In genomic region chr12:12216349-12217017, GRCh38 we compare ENCODE assay signal across 1 cellular context.
TF ChIP-seq lines count a peak whose summit lies in the region.

No MANE protein-coding gene starts in this region.

TF ChIP-seq in HepG2, 621 proteins besides CTCF, POLR2A, EP300 and RAD21 (continued from another document):
- TF ChIP-seq MXI1 (IDR thresholded peaks at IDR 0.05; ENCODE audit: borderline replicate concordance, low read depth, low read length) (no peak), FIP1L1 (IDR thresholded peaks at IDR 0.05; ENCODE audit: borderline replicate concordance, insufficient read depth, low read depth, low read length) (no peak), FOXA3 (CRISPR knock-in tag; IDR thresholded peaks at IDR 0.05) (peak; percentile 69), FOXA1 (IDR thresholded peaks at IDR 0.05) (no peak), FOXA1 (CRISPR knock-in tag; IDR thresholded peaks at IDR 0.05) (peak; percentile 55), SOX5 (CRISPR knock-in tag; IDR thresholded peaks at IDR 0.05; ENCODE audit: borderline replicate concordance) (peak; percentile 50; the same call in 1 of the 2 replicates), ZNF260 (CRISPR knock-in tag; IDR thresholded peaks at IDR 0.05; ENCODE audit: borderline replicate concordance, low read depth) (no peak), ZNF878 (CRISPR knock-in tag; IDR thresholded peaks at IDR 0.05) (no peak), NCOA2 (CRISPR knock-in tag; IDR thresholded peaks at IDR 0.05) (peak; percentile 44; the same call in 1 of the 2 replicates), ZFP36 (IDR thresholded peaks at IDR 0.05; ENCODE audit: borderline replicate concordance, low read depth, low read length, partially characterized antibody) (no peak), SOX13 (IDR thresholded peaks at IDR 0.05) (no peak), SOX13 (CRISPR knock-in tag; conservative IDR thresholded peaks at IDR 0.05 in 1 of 2, IDR thresholded peaks at IDR 0.05 in 1 of 2) (0 out of 4 replicates have a peak, but pooled peaks of 1 of the 2 experiments have one; percentile 45), SAP130 (CRISPR knock-in tag; IDR thresholded peaks at IDR 0.05; ENCODE audit: low read depth) (peak; percentile 61), ETV5 (CRISPR knock-in tag; IDR thresholded peaks at IDR 0.05; ENCODE audit: borderline replicate concordance) (no peak), KMT2B (CRISPR knock-in tag; IDR thresholded peaks at IDR 0.05) (no peak), MAFK (conservative IDR thresholded peaks at IDR 0.05 in 1 of 2, IDR thresholded peaks at IDR 0.05 in 1 of 2; ENCODE audit: low read length in 2 of 2) (peak; percentile 56 to 58; a peak in 3 of 4 replicates), THAP11 (CRISPR knock-in tag; IDR thresholded peaks at IDR 0.05) (0 out of 2 replicates have a peak, but pooled peaks have one; percentile 16), IKZF4 (CRISPR knock-in tag; IDR thresholded peaks at IDR 0.05; ENCODE audit: borderline replicate concordance, low read depth, not compliant biosample characterization) (no peak), KAT8 (CRISPR knock-in tag; IDR thresholded peaks at IDR 0.05) (0 out of 2 replicates have a peak, but pooled peaks have one; percentile 20), KDM2A (CRISPR knock-in tag; IDR thresholded peaks at IDR 0.05; ENCODE audit: borderline replicate concordance, low read depth) (no peak), HNRNPK (IDR thresholded peaks at IDR 0.05; ENCODE audit: low read depth, low read length, poor library complexity, severe bottlenecking) (peak; percentile 92), GATAD2A (CRISPR knock-in tag; IDR thresholded peaks at IDR 0.05) (peak; percentile 54; the same call in 1 of the 2 replicates), PATZ1 (CRISPR knock-in tag; IDR thresholded peaks at IDR 0.05) (peak; percentile 45; the same call in 1 of the 2 replicates), BCL6 (CRISPR knock-in tag; IDR thresholded peaks at IDR 0.05) (peak; percentile 31; the same call in 1 of the 2 replicates), PAXIP1 (CRISPR knock-in tag; conservative IDR thresholded peaks at IDR 0.05) (peak; percentile 46; the same call in 1 of the 2 replicates)
- TF ChIP-seq, protein P1, sequence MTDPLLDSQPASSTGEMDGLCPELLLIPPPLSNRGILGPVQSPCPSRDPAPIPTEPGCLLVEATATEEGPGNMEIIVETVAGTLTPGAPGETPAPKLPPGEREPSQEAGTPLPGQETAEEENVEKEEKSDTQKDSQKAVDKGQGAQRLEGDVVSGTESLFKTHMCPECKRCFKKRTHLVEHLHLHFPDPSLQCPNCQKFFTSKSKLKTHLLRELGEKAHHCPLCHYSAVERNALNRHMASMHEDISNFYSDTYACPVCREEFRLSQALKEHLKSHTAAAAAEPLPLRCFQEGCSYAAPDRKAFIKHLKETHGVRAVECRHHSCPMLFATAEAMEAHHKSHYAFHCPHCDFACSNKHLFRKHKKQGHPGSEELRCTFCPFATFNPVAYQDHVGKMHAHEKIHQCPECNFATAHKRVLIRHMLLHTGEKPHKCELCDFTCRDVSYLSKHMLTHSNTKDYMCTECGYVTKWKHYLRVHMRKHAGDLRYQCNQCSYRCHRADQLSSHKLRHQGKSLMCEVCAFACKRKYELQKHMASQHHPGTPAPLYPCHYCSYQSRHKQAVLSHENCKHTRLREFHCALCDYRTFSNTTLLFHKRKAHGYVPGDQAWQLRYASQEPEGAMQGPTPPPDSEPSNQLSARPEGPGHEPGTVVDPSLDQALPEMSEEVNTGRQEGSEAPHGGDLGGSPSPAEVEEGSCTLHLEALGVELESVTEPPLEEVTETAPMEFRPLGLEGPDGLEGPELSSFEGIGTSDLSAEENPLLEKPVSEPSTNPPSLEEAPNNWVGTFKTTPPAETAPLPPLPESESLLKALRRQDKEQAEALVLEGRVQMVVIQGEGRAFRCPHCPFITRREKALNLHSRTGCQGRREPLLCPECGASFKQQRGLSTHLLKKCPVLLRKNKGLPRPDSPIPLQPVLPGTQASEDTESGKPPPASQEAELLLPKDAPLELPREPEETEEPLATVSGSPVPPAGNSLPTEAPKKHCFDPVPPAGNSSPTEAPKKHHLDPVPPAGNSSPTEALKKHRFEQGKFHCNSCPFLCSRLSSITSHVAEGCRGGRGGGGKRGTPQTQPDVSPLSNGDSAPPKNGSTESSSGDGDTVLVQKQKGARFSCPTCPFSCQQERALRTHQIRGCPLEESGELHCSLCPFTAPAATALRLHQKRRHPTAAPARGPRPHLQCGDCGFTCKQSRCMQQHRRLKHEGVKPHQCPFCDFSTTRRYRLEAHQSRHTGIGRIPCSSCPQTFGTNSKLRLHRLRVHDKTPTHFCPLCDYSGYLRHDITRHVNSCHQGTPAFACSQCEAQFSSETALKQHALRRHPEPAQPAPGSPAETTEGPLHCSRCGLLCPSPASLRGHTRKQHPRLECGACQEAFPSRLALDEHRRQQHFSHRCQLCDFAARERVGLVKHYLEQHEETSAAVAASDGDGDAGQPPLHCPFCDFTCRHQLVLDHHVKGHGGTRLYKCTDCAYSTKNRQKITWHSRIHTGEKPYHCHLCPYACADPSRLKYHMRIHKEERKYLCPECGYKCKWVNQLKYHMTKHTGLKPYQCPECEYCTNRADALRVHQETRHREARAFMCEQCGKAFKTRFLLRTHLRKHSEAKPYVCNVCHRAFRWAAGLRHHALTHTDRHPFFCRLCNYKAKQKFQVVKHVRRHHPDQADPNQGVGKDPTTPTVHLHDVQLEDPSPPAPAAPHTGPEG (CRISPR knock-in tag; IDR thresholded peaks at IDR 0.05), result no peak
- TF ChIP-seq, protein P2, sequence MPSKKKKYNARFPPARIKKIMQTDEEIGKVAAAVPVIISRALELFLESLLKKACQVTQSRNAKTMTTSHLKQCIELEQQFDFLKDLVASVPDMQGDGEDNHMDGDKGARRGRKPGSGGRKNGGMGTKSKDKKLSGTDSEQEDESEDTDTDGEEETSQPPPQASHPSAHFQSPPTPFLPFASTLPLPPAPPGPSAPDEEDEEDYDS (CRISPR knock-in tag; IDR thresholded peaks at IDR 0.05), result 0 out of 2 replicates have a peak, but pooled peaks have one; percentile 16
- TF ChIP-seq, protein P3, sequence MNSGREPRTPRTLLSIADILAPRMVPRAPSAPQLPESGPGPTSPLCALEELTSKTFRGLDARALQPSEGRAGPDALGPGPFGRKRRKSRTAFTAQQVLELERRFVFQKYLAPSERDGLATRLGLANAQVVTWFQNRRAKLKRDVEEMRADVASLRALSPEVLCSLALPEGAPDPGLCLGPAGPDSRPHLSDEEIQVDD (CRISPR knock-in tag; IDR thresholded peaks at IDR 0.05; ENCODE audit: borderline replicate concordance), result no peak
